In genomic region chr11:74957937-74958629, GRCh38 we compare ENCODE assay signal across 14 cellular contexts.
"Had no signal": no experiment of that assay in that cellular context is flagged by ENCODE, and none has a peak within 500 bp of the region (broad histone marks: within the 10 kb centered on the region; RNA-seq: fewer than 3 reads in every experiment).

No MANE protein-coding gene starts in this region.

- H3K9me3 Mint-ChIP-seq: activated CD8-positive, alpha-beta T cell treated with anti-CD3 and anti-CD28 coated beads for 36 hours; activated naive CD8-positive, alpha-beta T cell treated with anti-CD3 and anti-CD28 coated beads, Interleukin-2, amount 10 ng/mL, durations not matched to agents 7 days and 5 days; naive thymus-derived CD4-positive, alpha-beta T cell; stimulated activated naive B cell treated with anti-CD40 and anti-IgM and Interleukin-4, amounts not matched to agents 10 μg/mL and 1 μg/mL and 100 μg/mL, for 72 hours had no signal

- DNase-seq: activated CD4-positive, alpha-beta T cell treated with anti-CD3 and anti-CD28 coated beads for 36 hours; activated CD8-positive, alpha-beta T cell treated with anti-CD3 and anti-CD28 coated beads for 36 hours; activated gamma-delta T cell treated with Interleukin-2 at 50 U/mL for 16 hours; activated naive CD8-positive, alpha-beta T cell treated with anti-CD3 and anti-CD28 coated beads, Interleukin-2, amount 10 ng/mL, durations not matched to agents 7 days and 5 days; activated T-cell treated with anti-CD3 and anti-CD28 coated beads, Interleukin-2, amount 50 U/mL, for 48 hours; anterior cingulate cortex; erythroblast; mucosa of descending colon; naive thymus-derived CD4-positive, alpha-beta T cell; pancreas; stimulated activated naive B cell treated with anti-CD40 and anti-IgM and Interleukin-4, amounts not matched to agents 10 μg/mL and 1 μg/mL and 100 μg/mL, for 72 hours; T-helper 2 cell; thyroid gland had no signal

- H3K9me3 ChIP-seq: mucosa of descending colon, pancreas, thyroid gland had no signal

- H3K27ac ChIP-seq: pancreas, thyroid gland had no signal

- H3K4me3 ChIP-seq: mucosa of descending colon, pancreas, thyroid gland had no signal

- H3K27ac Mint-ChIP-seq: activated CD8-positive, alpha-beta T cell treated with anti-CD3 and anti-CD28 coated beads for 36 hours; activated naive CD8-positive, alpha-beta T cell treated with anti-CD3 and anti-CD28 coated beads, Interleukin-2, amount 10 ng/mL, durations not matched to agents 7 days and 5 days; stimulated activated naive B cell treated with anti-CD40 and anti-IgM and Interleukin-4, amounts not matched to agents 10 μg/mL and 1 μg/mL and 100 μg/mL, for 72 hours had no signal

- H3K27me3 ChIP-seq: pancreas, thyroid gland had no signal

- H3K4me3 Mint-ChIP-seq: activated CD4-positive, alpha-beta T cell treated with anti-CD3 and anti-CD28 coated beads for 36 hours; activated CD8-positive, alpha-beta T cell treated with anti-CD3 and anti-CD28 coated beads for 36 hours; activated naive CD8-positive, alpha-beta T cell treated with anti-CD3 and anti-CD28 coated beads, Interleukin-2, amount 10 ng/mL, durations not matched to agents 7 days and 5 days; stimulated activated naive B cell treated with anti-CD40 and anti-IgM and Interleukin-4, amounts not matched to agents 10 μg/mL and 1 μg/mL and 100 μg/mL, for 72 hours had no signal

- ATAC-seq: activated CD4-positive, alpha-beta T cell treated with anti-CD3 and anti-CD28 coated beads for 36 hours; activated CD8-positive, alpha-beta T cell treated with anti-CD3 and anti-CD28 coated beads for 36 hours; left lobe of liver; mucosa of descending colon; naive thymus-derived CD4-positive, alpha-beta T cell; pancreas; stimulated activated naive B cell treated with anti-CD40 and anti-IgM and Interleukin-4, amounts not matched to agents 10 μg/mL and 1 μg/mL and 100 μg/mL, for 72 hours had no signal

- H3K36me3 ChIP-seq: pancreas, thyroid gland had no signal
